1 cellular context compared by ENCODE assay signal in the genomic region with DNA sequence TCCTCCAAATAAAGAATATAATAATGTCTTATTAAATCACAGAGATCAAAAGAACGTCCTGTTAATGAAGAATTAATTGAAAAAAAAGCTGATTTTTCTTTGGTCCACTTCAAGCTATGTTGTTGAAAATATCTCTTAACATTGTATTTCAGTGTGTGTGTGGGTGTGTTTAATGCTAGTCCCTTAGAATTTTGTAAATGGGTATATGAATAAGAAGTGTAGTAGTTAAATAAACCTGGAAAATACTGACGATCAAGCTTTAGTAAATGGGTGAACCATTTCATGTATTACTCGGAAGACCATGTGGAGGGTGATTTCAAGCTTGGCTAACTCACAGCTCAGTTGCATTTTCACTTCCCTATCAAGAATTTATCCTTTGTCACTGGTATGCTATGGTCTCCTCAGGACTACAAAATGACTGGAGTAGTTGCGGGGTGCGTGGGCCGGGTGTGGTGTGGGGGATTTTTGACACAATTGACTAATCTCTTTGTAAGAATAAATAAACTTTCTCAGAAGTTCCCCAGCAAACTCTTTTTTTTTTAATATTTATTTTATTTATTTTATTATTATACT.
TF ChIP-seq lines count a peak whose summit lies in the region.

No MANE protein-coding gene starts in this region.

TF ChIP-seq in GM23338, 12 proteins besides CTCF, POLR2A, EP300 and RAD21 (continued from another document):
- TF ChIP-seq, protein P1, sequence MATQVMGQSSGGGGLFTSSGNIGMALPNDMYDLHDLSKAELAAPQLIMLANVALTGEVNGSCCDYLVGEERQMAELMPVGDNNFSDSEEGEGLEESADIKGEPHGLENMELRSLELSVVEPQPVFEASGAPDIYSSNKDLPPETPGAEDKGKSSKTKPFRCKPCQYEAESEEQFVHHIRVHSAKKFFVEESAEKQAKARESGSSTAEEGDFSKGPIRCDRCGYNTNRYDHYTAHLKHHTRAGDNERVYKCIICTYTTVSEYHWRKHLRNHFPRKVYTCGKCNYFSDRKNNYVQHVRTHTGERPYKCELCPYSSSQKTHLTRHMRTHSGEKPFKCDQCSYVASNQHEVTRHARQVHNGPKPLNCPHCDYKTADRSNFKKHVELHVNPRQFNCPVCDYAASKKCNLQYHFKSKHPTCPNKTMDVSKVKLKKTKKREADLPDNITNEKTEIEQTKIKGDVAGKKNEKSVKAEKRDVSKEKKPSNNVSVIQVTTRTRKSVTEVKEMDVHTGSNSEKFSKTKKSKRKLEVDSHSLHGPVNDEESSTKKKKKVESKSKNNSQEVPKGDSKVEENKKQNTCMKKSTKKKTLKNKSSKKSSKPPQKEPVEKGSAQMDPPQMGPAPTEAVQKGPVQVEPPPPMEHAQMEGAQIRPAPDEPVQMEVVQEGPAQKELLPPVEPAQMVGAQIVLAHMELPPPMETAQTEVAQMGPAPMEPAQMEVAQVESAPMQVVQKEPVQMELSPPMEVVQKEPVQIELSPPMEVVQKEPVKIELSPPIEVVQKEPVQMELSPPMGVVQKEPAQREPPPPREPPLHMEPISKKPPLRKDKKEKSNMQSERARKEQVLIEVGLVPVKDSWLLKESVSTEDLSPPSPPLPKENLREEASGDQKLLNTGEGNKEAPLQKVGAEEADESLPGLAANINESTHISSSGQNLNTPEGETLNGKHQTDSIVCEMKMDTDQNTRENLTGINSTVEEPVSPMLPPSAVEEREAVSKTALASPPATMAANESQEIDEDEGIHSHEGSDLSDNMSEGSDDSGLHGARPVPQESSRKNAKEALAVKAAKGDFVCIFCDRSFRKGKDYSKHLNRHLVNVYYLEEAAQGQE (IDR thresholded peaks at IDR 0.05; ENCODE audit: unreplicated experiment) = no peak
- TF ChIP-seq JUNB (IDR thresholded peaks at IDR 0.05; ENCODE audit: unreplicated experiment) (no peak), NANOG (IDR thresholded peaks at IDR 0.05; ENCODE audit: borderline replicate concordance) (no peak), CREB1 (CRISPR knock-in tag; IDR thresholded peaks at IDR 0.05; ENCODE audit: low read depth) (no peak), EZH2 (IDR thresholded peaks at IDR 0.05; ENCODE audit: low read depth, unreplicated experiment) (no peak)
